9 cellular contexts compared by ENCODE assay signal in the genomic region with DNA sequence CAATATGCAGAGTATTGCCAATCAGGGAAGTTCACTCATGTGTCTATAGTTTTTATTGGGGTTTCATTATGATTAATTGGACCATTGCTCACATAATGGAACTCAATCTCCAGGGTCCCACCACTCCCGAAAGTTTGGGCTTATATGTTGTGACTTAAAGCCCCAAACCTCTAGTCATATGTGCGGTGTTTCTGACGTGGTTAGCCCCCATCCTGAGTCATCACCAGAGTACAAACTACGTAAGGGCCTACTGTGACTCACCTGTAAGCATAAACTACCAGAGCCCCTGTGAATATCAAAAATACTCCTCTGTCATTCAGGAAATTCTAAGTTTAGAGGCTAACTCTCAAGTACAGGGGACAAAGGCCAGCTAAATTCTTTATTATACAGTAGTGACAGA. TPM values are rescaled to one million over a fixed set of nuclear protein-coding genes. Genes with fewer than 3 reads are reported as not detected.
A peak's percentile ranks its signal among the peaks of the same experiment; 100 is the strongest.
DNase-seq lines count a peak whose midpoint lies in the region; ATAC-seq and TF ChIP-seq lines count a peak whose summit lies in the region.
"Had no signal": no experiment of that assay in that cellular context is flagged by ENCODE, and none has a peak within 500 bp of the region (broad histone marks: within the 10 kb centered on the region; RNA-seq: fewer than 3 reads in every experiment).

No MANE protein-coding gene starts in this region.

- peak overlapping the region; percentile 95 for H3K27ac Mint-ChIP-seq in CD4-positive, alpha-beta T cell
- no peak overlapping the region for H3K27ac Mint-ChIP-seq in WTC11

- peak; percentile 75 for ATAC-seq in CD4-positive, alpha-beta T cell (ENCODE audit: poor library complexity)
- ATAC-seq in HG03045 (IDR thresholded peaks at IDR 0.05; ENCODE audit: unreplicated experiment) (peak; percentile 70), WTC11 (no peak), GM21515 (IDR thresholded peaks at IDR 0.05; ENCODE audit: unreplicated experiment) (no peak)

- H3K27me3 Mint-ChIP-seq in CD4-positive, alpha-beta T cell: no peaks in the 10 kb centered on the region
- H3K27me3 Mint-ChIP-seq in WTC11 (ENCODE audit: low read depth): no peaks in the 10 kb centered on the region; the same call in 1 of the 2 replicates

- no peak overlapping the region for H3K27ac ChIP-seq in CD4-positive, alpha-beta T cell (ENCODE audit: low read depth, low read length)
- H3K27ac ChIP-seq: KMS-11 had no signal

- H3K27me3 ChIP-seq in CD4-positive, alpha-beta T cell (ENCODE audit: control insufficient read depth, insufficient read depth, low read length): no peaks in the 10 kb centered on the region

- peaks cover 40% of the 10 kb centered on the region for H3K36me3 Mint-ChIP-seq in CD4-positive, alpha-beta T cell (ENCODE audit: low read depth)
- peaks cover 13% of the 10 kb centered on the region for H3K36me3 Mint-ChIP-seq in WTC11

- DNase-seq in CD4-positive, alpha-beta T cell: peak in 7 of 10 experiments; percentile 5 to 39 (median 20)
- DNase-seq in activated T-cell treated with anti-CD3 and anti-CD28 coated beads for 4 hours: peak; percentile 12
- DNase-seq in kidney tubule cell (ENCODE audit: low spot score): peak; percentile 61
- DNase-seq in HUDEP-2 (lab: John Stamatoyannopoulos, UW; ENCODE audit: unreplicated experiment in 76 of 76): no peak
- DNase-seq in islet precursor cell: no peak
- DNase-seq in WTC11 (ENCODE audit: low spot score): no peak

- H3K9me3 ChIP-seq in CD4-positive, alpha-beta T cell (ENCODE audit: control insufficient read depth, low read length): no peaks in the 10 kb centered on the region

- peak overlapping the region; percentile 34 for H3K4me3 Mint-ChIP-seq in CD4-positive, alpha-beta T cell
- H3K4me3 Mint-ChIP-seq in WTC11: no peak overlapping the region

- POLR2A ChIA-PET in CD4-positive, alpha-beta T cell (lab: Charles Lee): no interaction called here
- POLR2A ChIA-PET in WTC11 (lab: Charles Lee): no interaction called here

- intact Hi-C loops in CD4-positive, alpha-beta T cell (cut with DNase I, micrococcal nuclease): no loop called here

- H3K9me3 Mint-ChIP-seq in CD4-positive, alpha-beta T cell: no peaks in the 10 kb centered on the region
- no peaks in the 10 kb centered on the region for H3K9me3 Mint-ChIP-seq in WTC11

- no peak for TF ChIP-seq CTCF in CD4-positive, alpha-beta T cell (IDR thresholded peaks at IDR 0.05)
- no peak for TF ChIP-seq CTCF in WTC11 (IDR thresholded peaks at IDR 0.05)

- CTCF ChIA-PET in CD4-positive, alpha-beta T cell (lab: Charles Lee): no interaction called here
- CTCF ChIA-PET in WTC11 (lab: Charles Lee): no interaction called here

- peaks cover 77% of the 10 kb centered on the region for H3K4me1 Mint-ChIP-seq in CD4-positive, alpha-beta T cell (ENCODE audit: low read depth)
- H3K4me1 Mint-ChIP-seq in WTC11: peaks cover 9% of the 10 kb centered on the region

TF ChIP-seq in WTC11, 78 proteins besides CTCF, POLR2A, EP300 and RAD21:
- TF ChIP-seq ZNF317 (CRISPR knock-in tag; IDR thresholded peaks at IDR 0.05; ENCODE audit: borderline replicate concordance, low read depth) (no peak), TP53 (CRISPR knock-in tag; IDR thresholded peaks at IDR 0.05) (no peak), CREB1 (CRISPR knock-in tag; IDR thresholded peaks at IDR 0.05) (no peak), SMAD4 (CRISPR knock-in tag; IDR thresholded peaks at IDR 0.05) (no peak), ZNF219 (CRISPR knock-in tag; IDR thresholded peaks at IDR 0.05; ENCODE audit: borderline replicate concordance) (no peak), GRHL2 (CRISPR knock-in tag; IDR thresholded peaks at IDR 0.05; ENCODE audit: insufficient replicate concordance, severe bottlenecking) (no peak), NFE2L1 (CRISPR knock-in tag; IDR thresholded peaks at IDR 0.05) (no peak)
- TF ChIP-seq, protein P1, sequence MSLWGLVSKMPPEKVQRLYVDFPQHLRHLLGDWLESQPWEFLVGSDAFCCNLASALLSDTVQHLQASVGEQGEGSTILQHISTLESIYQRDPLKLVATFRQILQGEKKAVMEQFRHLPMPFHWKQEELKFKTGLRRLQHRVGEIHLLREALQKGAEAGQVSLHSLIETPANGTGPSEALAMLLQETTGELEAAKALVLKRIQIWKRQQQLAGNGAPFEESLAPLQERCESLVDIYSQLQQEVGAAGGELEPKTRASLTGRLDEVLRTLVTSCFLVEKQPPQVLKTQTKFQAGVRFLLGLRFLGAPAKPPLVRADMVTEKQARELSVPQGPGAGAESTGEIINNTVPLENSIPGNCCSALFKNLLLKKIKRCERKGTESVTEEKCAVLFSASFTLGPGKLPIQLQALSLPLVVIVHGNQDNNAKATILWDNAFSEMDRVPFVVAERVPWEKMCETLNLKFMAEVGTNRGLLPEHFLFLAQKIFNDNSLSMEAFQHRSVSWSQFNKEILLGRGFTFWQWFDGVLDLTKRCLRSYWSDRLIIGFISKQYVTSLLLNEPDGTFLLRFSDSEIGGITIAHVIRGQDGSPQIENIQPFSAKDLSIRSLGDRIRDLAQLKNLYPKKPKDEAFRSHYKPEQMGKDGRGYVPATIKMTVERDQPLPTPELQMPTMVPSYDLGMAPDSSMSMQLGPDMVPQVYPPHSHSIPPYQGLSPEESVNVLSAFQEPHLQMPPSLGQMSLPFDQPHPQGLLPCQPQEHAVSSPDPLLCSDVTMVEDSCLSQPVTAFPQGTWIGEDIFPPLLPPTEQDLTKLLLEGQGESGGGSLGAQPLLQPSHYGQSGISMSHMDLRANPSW (CRISPR knock-in tag; conservative IDR thresholded peaks at IDR 0.05; ENCODE audit: low read depth): no peak
- TF ChIP-seq, protein P2, sequence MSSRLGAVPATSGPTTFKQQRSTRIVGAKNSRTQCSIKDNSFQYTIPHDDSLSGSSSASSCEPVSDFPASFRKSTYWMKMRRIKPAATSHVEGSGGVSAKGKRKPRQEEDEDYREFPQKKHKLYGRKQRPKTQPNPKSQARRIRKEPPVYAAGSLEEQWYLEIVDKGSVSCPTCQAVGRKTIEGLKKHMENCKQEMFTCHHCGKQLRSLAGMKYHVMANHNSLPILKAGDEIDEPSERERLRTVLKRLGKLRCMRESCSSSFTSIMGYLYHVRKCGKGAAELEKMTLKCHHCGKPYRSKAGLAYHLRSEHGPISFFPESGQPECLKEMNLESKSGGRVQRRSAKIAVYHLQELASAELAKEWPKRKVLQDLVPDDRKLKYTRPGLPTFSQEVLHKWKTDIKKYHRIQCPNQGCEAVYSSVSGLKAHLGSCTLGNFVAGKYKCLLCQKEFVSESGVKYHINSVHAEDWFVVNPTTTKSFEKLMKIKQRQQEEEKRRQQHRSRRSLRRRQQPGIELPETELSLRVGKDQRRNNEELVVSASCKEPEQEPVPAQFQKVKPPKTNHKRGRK (CRISPR knock-in tag; IDR thresholded peaks at IDR 0.05; ENCODE audit: borderline replicate concordance): no peak
- TF ChIP-seq, protein P3, sequence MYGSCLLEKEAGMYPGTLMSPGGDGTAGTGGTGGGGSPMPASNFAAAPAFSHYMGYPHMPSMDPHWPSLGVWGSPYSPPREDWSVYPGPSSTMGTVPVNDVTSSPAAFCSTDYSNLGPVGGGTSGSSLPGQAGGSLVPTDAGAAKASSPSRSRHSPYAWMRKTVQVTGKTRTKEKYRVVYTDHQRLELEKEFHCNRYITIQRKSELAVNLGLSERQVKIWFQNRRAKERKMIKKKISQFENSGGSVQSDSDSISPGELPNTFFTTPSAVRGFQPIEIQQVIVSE (CRISPR knock-in tag; IDR thresholded peaks at IDR 0.05; ENCODE audit: borderline replicate concordance): no peak
- TF ChIP-seq, protein P4, sequence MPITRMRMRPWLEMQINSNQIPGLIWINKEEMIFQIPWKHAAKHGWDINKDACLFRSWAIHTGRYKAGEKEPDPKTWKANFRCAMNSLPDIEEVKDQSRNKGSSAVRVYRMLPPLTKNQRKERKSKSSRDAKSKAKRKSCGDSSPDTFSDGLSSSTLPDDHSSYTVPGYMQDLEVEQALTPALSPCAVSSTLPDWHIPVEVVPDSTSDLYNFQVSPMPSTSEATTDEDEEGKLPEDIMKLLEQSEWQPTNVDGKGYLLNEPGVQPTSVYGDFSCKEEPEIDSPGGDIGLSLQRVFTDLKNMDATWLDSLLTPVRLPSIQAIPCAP (CRISPR knock-in tag; IDR thresholded peaks at IDR 0.05): no peak
- TF ChIP-seq, protein P5, sequence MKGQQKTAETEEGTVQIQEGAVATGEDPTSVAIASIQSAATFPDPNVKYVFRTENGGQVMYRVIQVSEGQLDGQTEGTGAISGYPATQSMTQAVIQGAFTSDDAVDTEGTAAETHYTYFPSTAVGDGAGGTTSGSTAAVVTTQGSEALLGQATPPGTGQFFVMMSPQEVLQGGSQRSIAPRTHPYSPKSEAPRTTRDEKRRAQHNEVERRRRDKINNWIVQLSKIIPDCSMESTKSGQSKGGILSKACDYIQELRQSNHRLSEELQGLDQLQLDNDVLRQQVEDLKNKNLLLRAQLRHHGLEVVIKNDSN (CRISPR knock-in tag; IDR thresholded peaks at IDR 0.05): no peak

RNA-seq across cellular contexts. Expression of a gene that starts 5.4 kb away (rescaled TPM):
- 1 to 10 TPM; 7.0 to 7.4 TPM for total RNA-seq in CD4-positive, alpha-beta T cell
- total RNA-seq in WTC11 (2021): 34.2 to 40.5 TPM (median 38.8 TPM) in 3 replicates

Comparison
In these comparisons a context has a peak if more than half of its experiments do, and no peak if none do; other contexts are left out.
1. ATAC-seq: peak in CD4-positive, alpha-beta T cell (single experiment) and HG03045 (single experiment); none in WTC11 (single experiment) and GM21515 (single experiment).
2. DNase-seq: peak in CD4-positive, alpha-beta T cell (7 of 10), activated T-cell treated with anti-CD3 and anti-CD28 coated beads for 4 hours (single experiment) and kidney tubule cell (single experiment); none in HUDEP-2 (0 of 76), islet precursor cell (single experiment) and WTC11 (single experiment).